In the genomic region with DNA sequence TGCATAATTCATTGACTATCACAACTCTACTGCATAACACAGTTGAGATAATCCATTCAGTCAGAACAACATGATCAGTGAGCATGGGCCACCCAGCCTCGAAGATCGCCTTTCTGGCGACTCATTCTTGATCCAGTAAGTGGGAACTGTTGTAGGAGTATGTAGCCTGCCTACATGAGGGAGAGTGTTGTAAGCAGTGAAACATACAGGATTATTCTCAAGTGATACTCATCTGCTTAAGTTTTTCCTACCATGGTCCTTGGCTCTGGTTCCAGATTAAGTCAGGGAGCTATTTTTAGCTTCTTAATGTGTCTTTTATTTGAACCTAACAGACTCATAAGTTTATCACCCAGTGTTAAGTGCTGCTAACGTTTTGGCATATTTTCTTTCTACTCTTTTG, we compare ENCODE assay signal across 15 cellular contexts. TPM values are rescaled to one million over a fixed set of nuclear protein-coding genes. Genes with fewer than 3 reads are reported as not detected.
A peak's percentile ranks its signal among the peaks of the same experiment; 100 is the strongest.
DNase-seq lines count a peak whose midpoint lies in the region; ATAC-seq and TF ChIP-seq lines count a peak whose summit lies in the region.
"Had no signal": no experiment of that assay in that cellular context is flagged by ENCODE, and none has a peak within 500 bp of the region (broad histone marks: within the 10 kb centered on the region; RNA-seq: fewer than 3 reads in every experiment).

No MANE protein-coding gene starts in this region.

- H2BK120ac ChIP-seq in neuronal stem cell (ENCODE audit: low read depth, low read length), result no peak overlapping the region

- H3K9me3 ChIP-seq in right cardiac atrium (ENCODE audit: control insufficient read depth, low read length) (no peaks in the 10 kb centered on the region), neuronal stem cell (replicated peaks in 1 of 2; ENCODE audit: control insufficient read depth in 2 of 2, insufficient read depth in 1 of 2, low read depth in 1 of 2, low read length in 2 of 2) (peaks cover 0 to 4% of the 10 kb centered on the region in 2 donors)

- H3K27ac ChIP-seq in brain microvascular endothelial cell (no peak overlapping the region), right cardiac atrium (ENCODE audit: low read length) (no peak overlapping the region), neuronal stem cell (replicated peaks; ENCODE audit: low read length) (no peak overlapping the region)
- H3K27ac ChIP-seq: epithelial cell of prostate had no signal

- H3K9me3 Mint-ChIP-seq in stimulated activated naive CD8-positive, alpha-beta T cell treated with anti-CD3 and anti-CD28 coated beads, Interleukin-15, amount 100 ng/mL, for 72 hours, result no peaks in the 10 kb centered on the region
- H3K9me3 Mint-ChIP-seq: stimulated activated memory B cell treated with anti-CD40 and anti-IgM and Interleukin-4, amounts not matched to agents 10 μg/mL and 1 μg/mL and 100 μg/mL, for 72 hours had no signal

- no peak overlapping the region for H3K27ac Mint-ChIP-seq in stimulated activated naive CD8-positive, alpha-beta T cell treated with anti-CD3 and anti-CD28 coated beads, Interleukin-15, amount 100 ng/mL, for 72 hours
- H3K27ac Mint-ChIP-seq: stimulated activated memory B cell treated with anti-CD40 and anti-IgM and Interleukin-4, amounts not matched to agents 10 μg/mL and 1 μg/mL and 100 μg/mL, for 72 hours had no signal

- H2AK5ac ChIP-seq in neuronal stem cell (ENCODE audit: low read depth, low read length), result no peak overlapping the region

- 62% methylated on average over 4 of the region's 4 CpGs for WGBS in right cardiac atrium
- no CpG with 5 or more reads among the region's 4 CpGs for WGBS in neuronal stem cell (ENCODE audit: extremely low coverage in 2 of 2, insufficient read length in 2 of 2, insufficient replicate concordance in 1 of 2), 2 donors

- no peak overlapping the region for H3K14ac ChIP-seq in neuronal stem cell (ENCODE audit: low read length)

- H3K36me3 ChIP-seq in brain microvascular endothelial cell (replicated peaks), result peaks cover 70% of the 10 kb centered on the region
- H3K36me3 ChIP-seq in neuronal stem cell (replicated peaks in 1 of 2; ENCODE audit: control insufficient read depth in 2 of 2, insufficient read depth in 2 of 2, low read length in 2 of 2), result peaks cover 15 to 98% of the 10 kb centered on the region in 2 donors

- H3K4me3 ChIP-seq in brain microvascular endothelial cell (ENCODE audit: low read depth, low read length) (no peak overlapping the region), right cardiac atrium (ENCODE audit: low read length) (no peak overlapping the region), neuronal stem cell (ENCODE audit: low read length in 2 of 2) (no peak overlapping the region)

- no peak overlapping the region for H2BK15ac ChIP-seq in neuronal stem cell (ENCODE audit: low read length)

- intact Hi-C loops in right cardiac atrium (cut with DNase I), result no loop called here

- TF ChIP-seq CTCF in brain microvascular endothelial cell (IDR thresholded peaks at IDR 0.05; ENCODE audit: low read depth, low read length, missing control alignments), result no peak

- H3K23ac ChIP-seq in neuronal stem cell (ENCODE audit: low read depth, low read length, poor library complexity), result no peak overlapping the region

- ATAC-seq in right cardiac atrium, result peak; percentile 41 to 67
- ATAC-seq in HG02938 (IDR thresholded peaks at IDR 0.05; ENCODE audit: unreplicated experiment), result no peak
- ATAC-seq in stimulated activated naive CD8-positive, alpha-beta T cell treated with anti-CD3 and anti-CD28 coated beads, Interleukin-15, amount 100 ng/mL, for 72 hours, result no peak
- ATAC-seq: SK-N-SH treated with all-trans-retinoic acid at 6 μM for 48 hours; stimulated activated memory B cell treated with anti-CD40 and anti-IgM and Interleukin-4, amounts not matched to agents 10 μg/mL and 1 μg/mL and 100 μg/mL, for 72 hours had no signal

- no peak overlapping the region for H4K91ac ChIP-seq in neuronal stem cell (ENCODE audit: low read depth, low read length, poor library complexity)

- no peaks in the 10 kb centered on the region for H3K27me3 Mint-ChIP-seq in stimulated activated naive CD8-positive, alpha-beta T cell treated with anti-CD3 and anti-CD28 coated beads, Interleukin-15, amount 100 ng/mL, for 72 hours
- H3K27me3 Mint-ChIP-seq: stimulated activated memory B cell treated with anti-CD40 and anti-IgM and Interleukin-4, amounts not matched to agents 10 μg/mL and 1 μg/mL and 100 μg/mL, for 72 hours had no signal

- peaks cover 3% of the 10 kb centered on the region for H3K79me1 ChIP-seq in neuronal stem cell (ENCODE audit: low read depth, low read length)

- no peak overlapping the region for H3K9ac ChIP-seq in neuronal stem cell (ENCODE audit: low read depth, low read length, poor library complexity)

- no peak overlapping the region for H2BK5ac ChIP-seq in neuronal stem cell (ENCODE audit: low read length)

- H4K8ac ChIP-seq in neuronal stem cell (ENCODE audit: low read depth, low read length), result no peak overlapping the region

- in situ Hi-C loops in brain microvascular endothelial cell (cut with HindIII; ENCODE audit: low pct_ligation_motif_present, low sequenced_read_pairs), result no loop called here

- H3K4ac ChIP-seq in neuronal stem cell (ENCODE audit: low read length), result no peak overlapping the region

- no peaks in the 10 kb centered on the region for H3K27me3 ChIP-seq in brain microvascular endothelial cell (replicated peaks)
- no peaks in the 10 kb centered on the region for H3K27me3 ChIP-seq in right cardiac atrium (ENCODE audit: control insufficient read depth, insufficient read depth)
- no peaks in the 10 kb centered on the region for H3K27me3 ChIP-seq in neuronal stem cell (ENCODE audit: control insufficient read depth in 3 of 3, insufficient read depth in 3 of 3, low read depth in 1 of 3, low read length in 3 of 3)

- no peak overlapping the region for H3K18ac ChIP-seq in neuronal stem cell (ENCODE audit: low read length)

- no peak overlapping the region for H2AFZ ChIP-seq in neuronal stem cell (ENCODE audit: low read length)

- H3K4me3 Mint-ChIP-seq in stimulated activated naive CD8-positive, alpha-beta T cell treated with anti-CD3 and anti-CD28 coated beads, Interleukin-15, amount 100 ng/mL, for 72 hours, result no peak overlapping the region
- H3K4me3 Mint-ChIP-seq: CD14-positive monocyte; stimulated activated memory B cell treated with anti-CD40 and anti-IgM and Interleukin-4, amounts not matched to agents 10 μg/mL and 1 μg/mL and 100 μg/mL, for 72 hours had no signal

- peaks cover 17% of the 10 kb centered on the region for H3K4me1 Mint-ChIP-seq in stimulated activated naive CD8-positive, alpha-beta T cell treated with anti-CD3 and anti-CD28 coated beads, Interleukin-15, amount 100 ng/mL, for 72 hours
- H3K4me1 Mint-ChIP-seq: CD14-positive monocyte; stimulated activated memory B cell treated with anti-CD40 and anti-IgM and Interleukin-4, amounts not matched to agents 10 μg/mL and 1 μg/mL and 100 μg/mL, for 72 hours had no signal

- H3K4me1 ChIP-seq in right cardiac atrium (ENCODE audit: control insufficient read depth, insufficient read depth, low read length) (no peaks in the 10 kb centered on the region), neuronal stem cell (ENCODE audit: control insufficient read depth in 2 of 2, insufficient read depth in 1 of 2, low read depth in 1 of 2, low read length in 2 of 2) (no peaks in the 10 kb centered on the region)

- DNase-seq in AG08395 (ENCODE audit: low spot score) (peak; percentile 33), HCEC 1CT (peak; percentile 68), brain microvascular endothelial cell (peak; percentile 43), right cardiac atrium (peak in 1 of 3 donors; percentile 35), neuronal stem cell (ENCODE audit: low spot score) (no peak), GDM1 (lab: John Stamatoyannopoulos, UW) (no peak)
- no peak for DNase-seq in stimulated activated naive CD8-positive, alpha-beta T cell treated with anti-CD3 and anti-CD28 coated beads, Interleukin-15, amount 100 ng/mL, for 72 hours
- DNase-seq: NCI-H1048; posterior cingulate gyrus; stimulated activated CD4-positive, alpha-beta T cell treated with anti-CD3 and anti-CD28 coated beads, Interleukin-2, amount 100 ng/mL, for 48 hours had no signal

- no peak overlapping the region for H2BK12ac ChIP-seq in neuronal stem cell (ENCODE audit: low read length)

- no peak overlapping the region for H3K4me2 ChIP-seq in neuronal stem cell (ENCODE audit: insufficient read depth, low read length, poor library complexity, severe bottlenecking)

RNA-seq across cellular contexts. Expression of a gene that starts 44.0 kb away (rescaled TPM):
- total RNA-seq in right cardiac atrium, result 10 to 100 TPM; 68.2 to 73.8 (median 71.6) TPM
- polyA plus RNA-seq in right cardiac atrium, result 11.3 TPM
- 59.0 TPM for polyA plus RNA-seq in neuronal stem cell (2013, experiment 1 of 2)
- 59.8 TPM for polyA plus RNA-seq in neuronal stem cell (2013, experiment 2 of 2)

Comparison
In these comparisons a context has a peak if more than half of its experiments do, and no peak if none do; other contexts are left out.
1. DNase-seq: peak in AG08395 (single experiment), HCEC 1CT (single experiment) and brain microvascular endothelial cell (single experiment); none in neuronal stem cell (single experiment), GDM1 (single experiment) and stimulated activated naive CD8-positive, alpha-beta T cell treated with anti-CD3 and anti-CD28 coated beads, Interleukin-15, amount 100 ng/mL, for 72 hours (0 of 2).
2. ATAC-seq: peak in right cardiac atrium (2 of 2); none in HG02938 (single experiment) and stimulated activated naive CD8-positive, alpha-beta T cell treated with anti-CD3 and anti-CD28 coated beads, Interleukin-15, amount 100 ng/mL, for 72 hours (single experiment).